ENCODE assay signal across 8 cellular contexts in genomic region chr3:168834558-168834957, GRCh38.
"Had no signal": no experiment of that assay in that cellular context is flagged by ENCODE, and none has a peak within 500 bp of the region (broad histone marks: within the 10 kb centered on the region; RNA-seq: fewer than 3 reads in every experiment).

No MANE protein-coding gene starts in this region.

- H3K27ac ChIP-seq: GM23248 had no signal

- ATAC-seq: HCT116 had no signal

- H3K27ac Mint-ChIP-seq: H9, HFFc6 had no signal

- H3K4me3 Mint-ChIP-seq: H9, HFFc6 had no signal

- H3K9me3 ChIP-seq: HAP-1 had no signal

- H3K36me3 ChIP-seq: HAP-1 had no signal

- H3K9me3 Mint-ChIP-seq: HFFc6 had no signal

- H2AFZ ChIP-seq: GM23248 had no signal

- DNase-seq: GM23248, GOT3, H7, H9, HCEC 1CT, HFFc6 had no signal

- H3K4me3 ChIP-seq: GM23248, HAP-1 had no signal
